Comparison of ENCODE assay signal across 20 cellular contexts in genomic region chr7:17771901-17772408, GRCh38.
"Had no signal": no experiment of that assay in that cellular context is flagged by ENCODE, and none has a peak within 500 bp of the region (broad histone marks: within the 10 kb centered on the region; RNA-seq: fewer than 3 reads in every experiment).

No MANE protein-coding gene starts in this region.

- H3K27me3 ChIP-seq: body of pancreas, gastroesophageal sphincter, heart left ventricle, spleen, upper lobe of right lung had no signal

- H3K36me3 ChIP-seq: gastroesophageal sphincter, heart left ventricle, lower lobe of right lung, spleen, thoracic aorta, upper lobe of right lung had no signal

- DNase-seq: activated CD4-positive, alpha-beta memory T cell treated with anti-CD3 and anti-CD28 coated beads, Interleukin-2, amount 10 ng/mL, durations not matched to agents 7 days and 5 days; activated CD4-positive, alpha-beta T cell treated with anti-CD3 and anti-CD28 coated beads for 48 hours; activated CD4-positive, CD25-positive, alpha-beta regulatory T cell; activated CD8-positive, alpha-beta memory T cell treated with anti-CD3 and anti-CD28 coated beads, Interleukin-2, amount 10 ng/mL, durations not matched to agents 7 days and 5 days; cerebellar nuclear complex; cortex of kidney; effector CD4-positive, alpha-beta T cell; immature natural killer cell; lower lobe of right lung; spleen; stimulated activated CD4-positive, alpha-beta T cell treated with anti-CD3 and anti-CD28 coated beads, Interleukin-4, amount 100 ng/mL, for 4 hours; T-cell; upper lobe of right lung had no signal

- ATAC-seq: body of pancreas; esophagus mucosa; gastroesophageal sphincter; stimulated activated memory B cell treated with anti-CD40 and anti-IgM and Interleukin-4, amounts not matched to agents 10 μg/mL and 1 μg/mL and 100 μg/mL, for 72 hours; T-cell; upper lobe of right lung had no signal

- H3K4me1 ChIP-seq: body of pancreas, gastroesophageal sphincter, parathyroid adenoma, upper lobe of right lung had no signal

- H3K4me3 ChIP-seq: body of pancreas, gastroesophageal sphincter, heart left ventricle, lower lobe of right lung, spleen, thoracic aorta, upper lobe of right lung had no signal

- H3K9ac ChIP-seq: parathyroid adenoma had no signal

- H3K9me3 ChIP-seq: body of pancreas, gastroesophageal sphincter, heart left ventricle, lower lobe of right lung, spleen, thoracic aorta, upper lobe of right lung had no signal

- H3K27ac ChIP-seq: body of pancreas, gastroesophageal sphincter, lower lobe of right lung, parathyroid adenoma, spleen, thoracic aorta, upper lobe of right lung had no signal
